In the genomic region with DNA sequence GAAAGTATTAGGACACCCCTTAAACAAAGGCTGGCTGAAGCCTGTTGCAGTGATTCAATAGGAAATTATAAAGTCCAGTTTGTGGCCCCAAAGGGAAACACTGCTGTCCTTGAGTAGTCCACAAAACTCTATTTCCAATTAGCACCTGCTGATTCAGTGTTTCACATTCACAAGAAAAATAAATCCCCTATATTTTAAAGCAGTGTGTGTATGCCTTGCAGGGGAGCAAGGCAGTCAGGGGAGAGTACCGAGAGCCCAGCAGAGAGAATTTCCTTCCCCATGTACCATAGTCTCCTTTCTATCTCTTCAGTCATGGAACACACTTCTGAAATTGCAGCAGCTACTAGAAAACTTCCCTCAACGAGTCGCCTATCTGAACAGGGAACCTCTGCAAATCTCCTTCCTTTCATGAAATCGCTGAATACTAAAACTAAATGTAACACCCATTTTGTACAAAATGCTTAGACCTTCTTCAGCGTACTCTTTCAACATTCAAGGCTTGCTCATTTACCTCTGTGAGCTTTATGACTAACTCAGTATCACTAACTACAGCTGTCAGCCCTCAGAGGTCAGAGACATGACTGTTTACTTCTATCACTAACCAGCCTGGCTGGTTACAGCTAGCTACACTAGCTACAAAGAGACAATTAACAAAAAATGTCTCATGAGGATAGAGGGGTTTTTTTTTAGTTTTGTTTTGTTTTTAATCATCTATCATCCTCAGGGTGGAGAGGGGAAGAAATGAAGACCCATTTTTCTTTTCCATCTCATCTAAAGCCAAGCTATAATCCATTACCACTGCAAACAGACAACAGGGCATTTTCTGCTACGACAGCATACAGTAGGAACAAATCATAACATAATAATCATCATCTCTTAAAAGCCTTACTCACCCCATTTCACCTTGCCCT, we compare ENCODE assay signal across 1 cellular context.
TF ChIP-seq lines count a peak whose summit lies in the region.

No MANE protein-coding gene starts in this region.

TF ChIP-seq in GM23338, 12 proteins besides CTCF, POLR2A, EP300 and RAD21 (continued from another document):
- TF ChIP-seq ZNF462 (CRISPR knock-in tag; IDR thresholded peaks at IDR 0.05) (no peak), STAT1 (IDR thresholded peaks at IDR 0.05; ENCODE audit: unreplicated experiment) (no peak), JUNB (IDR thresholded peaks at IDR 0.05; ENCODE audit: unreplicated experiment) (no peak), CREB1 (CRISPR knock-in tag; IDR thresholded peaks at IDR 0.05; ENCODE audit: low read depth) (no peak), ZNF114 (CRISPR knock-in tag; IDR thresholded peaks at IDR 0.05) (no peak), POLR2AphosphoS5 (IDR thresholded peaks at IDR 0.05; ENCODE audit: low read depth) (no peak), ZNF331 (CRISPR knock-in tag; IDR thresholded peaks at IDR 0.05; ENCODE audit: low read depth) (no peak), NANOG (IDR thresholded peaks at IDR 0.05; ENCODE audit: borderline replicate concordance) (no peak)
- TF ChIP-seq, protein P1, sequence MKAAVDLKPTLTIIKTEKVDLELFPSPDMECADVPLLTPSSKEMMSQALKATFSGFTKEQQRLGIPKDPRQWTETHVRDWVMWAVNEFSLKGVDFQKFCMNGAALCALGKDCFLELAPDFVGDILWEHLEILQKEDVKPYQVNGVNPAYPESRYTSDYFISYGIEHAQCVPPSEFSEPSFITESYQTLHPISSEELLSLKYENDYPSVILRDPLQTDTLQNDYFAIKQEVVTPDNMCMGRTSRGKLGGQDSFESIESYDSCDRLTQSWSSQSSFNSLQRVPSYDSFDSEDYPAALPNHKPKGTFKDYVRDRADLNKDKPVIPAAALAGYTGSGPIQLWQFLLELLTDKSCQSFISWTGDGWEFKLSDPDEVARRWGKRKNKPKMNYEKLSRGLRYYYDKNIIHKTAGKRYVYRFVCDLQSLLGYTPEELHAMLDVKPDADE (IDR thresholded peaks at IDR 0.05), result no peak
- TF ChIP-seq, protein P2, sequence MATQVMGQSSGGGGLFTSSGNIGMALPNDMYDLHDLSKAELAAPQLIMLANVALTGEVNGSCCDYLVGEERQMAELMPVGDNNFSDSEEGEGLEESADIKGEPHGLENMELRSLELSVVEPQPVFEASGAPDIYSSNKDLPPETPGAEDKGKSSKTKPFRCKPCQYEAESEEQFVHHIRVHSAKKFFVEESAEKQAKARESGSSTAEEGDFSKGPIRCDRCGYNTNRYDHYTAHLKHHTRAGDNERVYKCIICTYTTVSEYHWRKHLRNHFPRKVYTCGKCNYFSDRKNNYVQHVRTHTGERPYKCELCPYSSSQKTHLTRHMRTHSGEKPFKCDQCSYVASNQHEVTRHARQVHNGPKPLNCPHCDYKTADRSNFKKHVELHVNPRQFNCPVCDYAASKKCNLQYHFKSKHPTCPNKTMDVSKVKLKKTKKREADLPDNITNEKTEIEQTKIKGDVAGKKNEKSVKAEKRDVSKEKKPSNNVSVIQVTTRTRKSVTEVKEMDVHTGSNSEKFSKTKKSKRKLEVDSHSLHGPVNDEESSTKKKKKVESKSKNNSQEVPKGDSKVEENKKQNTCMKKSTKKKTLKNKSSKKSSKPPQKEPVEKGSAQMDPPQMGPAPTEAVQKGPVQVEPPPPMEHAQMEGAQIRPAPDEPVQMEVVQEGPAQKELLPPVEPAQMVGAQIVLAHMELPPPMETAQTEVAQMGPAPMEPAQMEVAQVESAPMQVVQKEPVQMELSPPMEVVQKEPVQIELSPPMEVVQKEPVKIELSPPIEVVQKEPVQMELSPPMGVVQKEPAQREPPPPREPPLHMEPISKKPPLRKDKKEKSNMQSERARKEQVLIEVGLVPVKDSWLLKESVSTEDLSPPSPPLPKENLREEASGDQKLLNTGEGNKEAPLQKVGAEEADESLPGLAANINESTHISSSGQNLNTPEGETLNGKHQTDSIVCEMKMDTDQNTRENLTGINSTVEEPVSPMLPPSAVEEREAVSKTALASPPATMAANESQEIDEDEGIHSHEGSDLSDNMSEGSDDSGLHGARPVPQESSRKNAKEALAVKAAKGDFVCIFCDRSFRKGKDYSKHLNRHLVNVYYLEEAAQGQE (IDR thresholded peaks at IDR 0.05; ENCODE audit: unreplicated experiment), result no peak
